Comparison of ENCODE assay signal across 22 cellular contexts in genomic region chr15:39657181-39657580, GRCh38.
A peak's percentile ranks its signal among the peaks of the same experiment; 100 is the strongest.
DNase-seq lines count a peak whose midpoint lies in the region; ATAC-seq, FAIRE-seq and TF ChIP-seq lines count a peak whose summit lies in the region.
"Had no signal": no experiment of that assay in that cellular context is flagged by ENCODE, and none has a peak within 500 bp of the region (broad histone marks: within the 10 kb centered on the region; RNA-seq: fewer than 3 reads in every experiment).

No MANE protein-coding gene starts in this region.

- no peaks in the 10 kb centered on the region for H4K20me1 ChIP-seq in PC-3 (ENCODE audit: low read length)
- no peaks in the 10 kb centered on the region for H4K20me1 ChIP-seq in keratinocyte (ENCODE audit: control insufficient read depth, extremely low read depth, insufficient read depth, low read length)

- H3K27me3 ChIP-seq in PC-3 (ENCODE audit: low read length): no peaks in the 10 kb centered on the region
- H3K27me3 ChIP-seq in keratinocyte (ENCODE audit: control insufficient read depth, extremely low read depth, insufficient read depth, low read length): no peaks in the 10 kb centered on the region
- no peaks in the 10 kb centered on the region for H3K27me3 ChIP-seq in ascending aorta

- no peaks in the 10 kb centered on the region for H3K79me2 ChIP-seq in PC-3 (ENCODE audit: low read length)
- no peaks in the 10 kb centered on the region for H3K79me2 ChIP-seq in keratinocyte (ENCODE audit: control insufficient read depth, insufficient read depth, low read length)

- H3K9ac ChIP-seq in PC-3 (ENCODE audit: low read length) (no peak overlapping the region), keratinocyte (ENCODE audit: control insufficient read depth, extremely low read depth, insufficient read depth, low read length) (no peak overlapping the region)

- dilution Hi-C loops in keratinocyte (cut with MboI; ENCODE audit: extremely low pct_ligation_motif_present, low sequenced_read_pairs): no loop called here

- TF ChIP-seq CTCF in AG10803 (conservative IDR thresholded peaks at IDR 0.05; ENCODE audit: low read length): no peak
- TF ChIP-seq CTCF in PC-3 (conservative IDR thresholded peaks at IDR 0.05; ENCODE audit: low read depth, low read length): no peak
- TF ChIP-seq CTCF in keratinocyte (optimal IDR thresholded peaks at IDR 0.05 in 1 of 3, IDR thresholded peaks at IDR 0.05 in 1 of 3, conservative IDR thresholded peaks at IDR 0.05 in 1 of 3; ENCODE audit: extremely low read depth in 1 of 3, insufficient read depth in 2 of 3, low read length in 3 of 3): no peak
- TF ChIP-seq CTCF in ascending aorta (IDR thresholded peaks at IDR 0.05): no peak

- H3K4me2 ChIP-seq in PC-3 (ENCODE audit: low read length): peak overlapping the region; percentile 7
- H3K4me2 ChIP-seq in keratinocyte (ENCODE audit: control insufficient read depth, extremely low read depth, insufficient read depth, low read depth, low read length): no peak overlapping the region

- POLR2A ChIA-PET in PC-3 (lab: Charles Lee; ENCODE audit: unreplicated experiment) (no interaction called here), T-cell (lab: Charles Lee) (no interaction called here)

- ATAC-seq in PC-3 (peak; percentile 6; the same call in 1 of the 2 replicates), T-cell (replicated peaks in 1 of 4) (no peak)

- peaks cover 3% of the 10 kb centered on the region; the same call in 1 of the 2 replicates for H3K36me3 ChIP-seq in PC-3 (ENCODE audit: low read depth, low read length)
- no peaks in the 10 kb centered on the region for H3K36me3 ChIP-seq in keratinocyte (ENCODE audit: control insufficient read depth in 2 of 2, extremely low read depth in 1 of 2, insufficient read depth in 2 of 2, low read length in 2 of 2)
- H3K36me3 ChIP-seq in ascending aorta: no peaks in the 10 kb centered on the region

- DNase-seq in AG10803 (ENCODE audit: low read depth) (peak; percentile 64), PC-3 (no peak), epithelial cell of prostate (ENCODE audit: low read depth, low spot score) (no peak), keratinocyte (ENCODE audit: low read depth, low spot score) (no peak), T-cell (no peak), NCI-H1092 (lab: John Stamatoyannopoulos, UW) (no peak), ascending aorta (ENCODE audit: low spot score in 2 of 2) (no peak), AG08396 (ENCODE audit: low spot score) (no peak)
- DNase-seq: COR-L47; GF-D8; H9; Kasumi-1; NCI-H1417; NCI-H1930; NCI-H2171; NCI-H446 treated with DMSO at 0.1 percent for 48 hours; NK-92 treated with Interleukin-12 subunit alpha and Interleukin-12 subunit beta, amount 100 ng/mL, for 24 hours; SIG-M5 had no signal

- H3K4me1 Mint-ChIP-seq in T-cell: no peaks in the 10 kb centered on the region
- H3K4me1 Mint-ChIP-seq: IgD-negative memory B cell had no signal

- H3K27ac ChIP-seq in PC-3 (ENCODE audit: low read length) (no peak overlapping the region), epithelial cell of prostate (peak overlapping the region; percentile 0), keratinocyte (ENCODE audit: control insufficient read depth, insufficient read depth, low read length) (no peak overlapping the region), ascending aorta (no peak overlapping the region)
- H3K27ac ChIP-seq: C4-2B had no signal

- no TSS peak for BruUV-seq in PC-3 (replicated peaks; lab: Mats Ljungman, UMichigan)

- H3K9me2 ChIP-seq in PC-3 (replicated peaks; ENCODE audit: low read length): no peaks in the 10 kb centered on the region

- H2AFZ ChIP-seq in PC-3 (ENCODE audit: low read length) (peak overlapping the region; percentile 44; the same call in 1 of the 2 replicates), keratinocyte (ENCODE audit: control insufficient read depth, low read length) (no peak overlapping the region)

- CTCF ChIA-PET in PC-3 (lab: Charles Lee) (no interaction called here), T-cell (lab: Charles Lee) (no interaction called here)

- H3K4me3 Mint-ChIP-seq in T-cell: no peak overlapping the region
- H3K4me3 Mint-ChIP-seq: H9, IgD-negative memory B cell had no signal

- H3K4me3 ChIP-seq in AG10803 (ENCODE audit: low read length): no peak overlapping the region
- H3K4me3 ChIP-seq in PC-3 (ENCODE audit: low read length): no peak overlapping the region
- no peak overlapping the region for H3K4me3 ChIP-seq in keratinocyte (ENCODE audit: control insufficient read depth in 2 of 3, extremely low read depth in 1 of 3, insufficient read depth in 2 of 3, low read depth in 1 of 3, low read length in 3 of 3)
- no peak overlapping the region for H3K4me3 ChIP-seq in ascending aorta

- peak; percentile 39 for FAIRE-seq in keratinocyte (lab: Jason Lieb, UNC)
- FAIRE-seq: A204.1, GM12892 had no signal

- H3K27me3 Mint-ChIP-seq in T-cell: peaks cover 1 to 7% of the 10 kb centered on the region in 2 donors

- intact Hi-C loops in PC-3 (cut with micrococcal nuclease): loop anchor here (1.0 kb wide), 2 partner anchors 16 to 28 kb away; no protein-coding TSS in a partner anchor
- intact Hi-C loops in ascending aorta (cut with DNase I): no loop called here

- H3K9me1 ChIP-seq in keratinocyte (ENCODE audit: control insufficient read depth, extremely low read depth, insufficient read depth, low read length): no peaks in the 10 kb centered on the region

- peaks cover 0 to 5% (median 2%) of the 10 kb centered on the region in 3 donors for H3K9me3 Mint-ChIP-seq in T-cell

- H3K36me3 Mint-ChIP-seq in T-cell: no peaks in the 10 kb centered on the region

- H3K9me3 ChIP-seq in PC-3 (ENCODE audit: low read length) (0 out of 2 replicates have a peak, but pooled peaks cover 5% of the 10 kb centered on the region), keratinocyte (ENCODE audit: control insufficient read depth, low read depth, low read length) (no peaks in the 10 kb centered on the region), ascending aorta (no peaks in the 10 kb centered on the region)

- H3K4me1 ChIP-seq in PC-3 (ENCODE audit: insufficient read depth, low read length) (peaks cover 20% of the 10 kb centered on the region), keratinocyte (ENCODE audit: control insufficient read depth, extremely low read depth, insufficient read depth, low read length) (peaks cover 10% of the 10 kb centered on the region), ascending aorta (no peaks in the 10 kb centered on the region)

- H3K27ac Mint-ChIP-seq in T-cell: no peak overlapping the region
- H3K27ac Mint-ChIP-seq: H9, IgD-negative memory B cell had no signal

- H3F3A ChIP-seq in PC-3 (ENCODE audit: low read length, unreplicated experiment): no peaks in the 10 kb centered on the region
